In genomic region chrX:67545772-67546495, GRCh38 we compare ENCODE assay signal across 9 cellular contexts. TPM values are rescaled to one million over a fixed set of nuclear protein-coding genes. Genes with fewer than 3 reads are reported as not detected.
DNase-seq lines count a peak whose midpoint lies in the region; ATAC-seq and TF ChIP-seq lines count a peak whose summit lies in the region.
"Had no signal": no experiment of that assay in that cellular context is flagged by ENCODE, and none has a peak within 500 bp of the region (broad histone marks: within the 10 kb centered on the region; RNA-seq: fewer than 3 reads in every experiment).

No MANE protein-coding gene starts in this region.

- H3K27me3 ChIP-seq in H7 (ENCODE audit: control insufficient read depth, insufficient read depth, low read length): peaks cover 1% of the 10 kb centered on the region; the same call in 1 of the 2 replicates
- H3K27me3 ChIP-seq in hepatocyte: peaks cover 11% of the 10 kb centered on the region

- no peaks in the 10 kb centered on the region for H3K4me1 ChIP-seq in hepatocyte (ENCODE audit: insufficient read depth)

- DNase-seq in H7: peak; percentile 45
- DNase-seq in activated CD4-positive, alpha-beta memory T cell treated with anti-CD3 and anti-CD28 coated beads for 36 hours: peak; percentile 8
- DNase-seq in hepatocyte (ENCODE audit: low spot score): peak; percentile 34
- DNase-seq in skeletal muscle cell (ENCODE audit: low read depth): no peak
- no peak for DNase-seq in KG1 (lab: John Stamatoyannopoulos, UW)
- DNase-seq in HPDE6-E6E7 (ENCODE audit: extremely low spot score): no peak
- no peak for DNase-seq in NCI-H1105 treated with DMSO at 0.1 percent for 48 hours (lab: John Stamatoyannopoulos, UW)
- DNase-seq in activated naive CD4-positive, alpha-beta T cell treated with anti-CD3 and anti-CD28 coated beads, Interleukin-2, amount 50 U/mL, for 72 hours (ENCODE audit: low spot score in 2 of 2): no peak

- POLR2A ChIA-PET in activated CD4-positive, alpha-beta memory T cell treated with anti-CD3 and anti-CD28 coated beads for 36 hours (lab: Charles Lee): no interaction called here

- no peaks in the 10 kb centered on the region for H4K20me1 ChIP-seq in hepatocyte (ENCODE audit: insufficient read depth, poor library complexity, severe bottlenecking)

- no peaks in the 10 kb centered on the region for H3K79me2 ChIP-seq in hepatocyte

- H3K27me3 Mint-ChIP-seq in activated CD4-positive, alpha-beta memory T cell treated with anti-CD3 and anti-CD28 coated beads for 36 hours: peaks cover 21% of the 10 kb centered on the region

- no peak overlapping the region for H3K27ac Mint-ChIP-seq in activated CD4-positive, alpha-beta memory T cell treated with anti-CD3 and anti-CD28 coated beads for 36 hours
- H3K27ac Mint-ChIP-seq in activated naive CD4-positive, alpha-beta T cell treated with anti-CD3 and anti-CD28 coated beads, Interleukin-2, amount 50 U/mL, for 72 hours: no peak overlapping the region

- H3K4me3 ChIP-seq in H7 (ENCODE audit: insufficient read depth, low read depth, low read length) (peak overlapping the region; percentile 67), hepatocyte (peak overlapping the region; percentile 36), skeletal muscle cell (ENCODE audit: low read depth, low read length) (peak overlapping the region; percentile 59)

- H3K9me3 ChIP-seq in hepatocyte (ENCODE audit: low read depth): no peaks in the 10 kb centered on the region
- H3K9me3 ChIP-seq: neutrophil had no signal

- no peak overlapping the region for H2AFZ ChIP-seq in hepatocyte

- ATAC-seq in activated naive CD4-positive, alpha-beta T cell treated with anti-CD3 and anti-CD28 coated beads, Interleukin-2, amount 50 U/mL, for 72 hours: no peak

- peaks cover 5% of the 10 kb centered on the region for H3K4me1 Mint-ChIP-seq in activated CD4-positive, alpha-beta memory T cell treated with anti-CD3 and anti-CD28 coated beads for 36 hours (ENCODE audit: low read depth)

- H3K9me3 Mint-ChIP-seq in activated CD4-positive, alpha-beta memory T cell treated with anti-CD3 and anti-CD28 coated beads for 36 hours: no peaks in the 10 kb centered on the region
- H3K9me3 Mint-ChIP-seq in activated naive CD4-positive, alpha-beta T cell treated with anti-CD3 and anti-CD28 coated beads, Interleukin-2, amount 50 U/mL, for 72 hours: peaks cover 0 to 3% of the 10 kb centered on the region in 2 donors

- H3K4me2 ChIP-seq in hepatocyte: peak overlapping the region; percentile 82

- H3K36me3 ChIP-seq in H7 (replicated peaks; ENCODE audit: control insufficient read depth, insufficient read depth, low read length) (no peaks in the 10 kb centered on the region), hepatocyte (replicated peaks; ENCODE audit: insufficient read depth, low read depth) (no peaks in the 10 kb centered on the region)
- H3K36me3 ChIP-seq: neutrophil had no signal

- 46% methylated on average over 45 of the region's 46 CpGs for WGBS in hepatocyte (ENCODE audit: low lambda C conversion rate, missing lambda C conversion rate)

- H3K9me2 ChIP-seq in hepatocyte (replicated peaks; ENCODE audit: insufficient read depth): no peaks in the 10 kb centered on the region

- intact Hi-C loops in activated CD4-positive, alpha-beta memory T cell treated with anti-CD3 and anti-CD28 coated beads for 36 hours (cut with micrococcal nuclease): no loop called here

- H3K4me3 Mint-ChIP-seq in activated CD4-positive, alpha-beta memory T cell treated with anti-CD3 and anti-CD28 coated beads for 36 hours: peak overlapping the region; percentile 8

- H3K36me3 Mint-ChIP-seq in activated CD4-positive, alpha-beta memory T cell treated with anti-CD3 and anti-CD28 coated beads for 36 hours: no peaks in the 10 kb centered on the region
- no peaks in the 10 kb centered on the region for H3K36me3 Mint-ChIP-seq in activated naive CD4-positive, alpha-beta T cell treated with anti-CD3 and anti-CD28 coated beads, Interleukin-2, amount 50 U/mL, for 72 hours

- no peak for TF ChIP-seq CTCF in hepatocyte (IDR thresholded peaks at IDR 0.05; ENCODE audit: poor library complexity)

- H3K27ac ChIP-seq in hepatocyte: no peak overlapping the region
- H3K27ac ChIP-seq: neutrophil had no signal

- CTCF ChIA-PET in activated CD4-positive, alpha-beta memory T cell treated with anti-CD3 and anti-CD28 coated beads for 36 hours (lab: Charles Lee): no interaction called here

RNA-seq across cellular contexts. Expression of gene AR, which starts 2.1 kb away (rescaled TPM):
- 8.3 and 10.3 TPM in 2 replicates for total RNA-seq in H7 (2014; rRNA removed; shearing (Covaris generic))
- total RNA-seq in activated CD4-positive, alpha-beta memory T cell treated with anti-CD3 and anti-CD28 coated beads for 36 hours: under 1 TPM; 0.21 to 0.22 TPM
- 4.5 and 5.4 TPM in 2 replicates for total RNA-seq in hepatocyte
- polyA plus RNA-seq in hepatocyte: 0.99 and 1.3 TPM in 2 replicates
- not detected for total RNA-seq in activated naive CD4-positive, alpha-beta T cell treated with anti-CD3 and anti-CD28 coated beads, Interleukin-2, amount 50 U/mL, for 72 hours

Comparison
In these comparisons a context has a peak if more than half of its experiments do, and no peak if none do; other contexts are left out.
1. DNase-seq: peak in H7 (single experiment), activated CD4-positive, alpha-beta memory T cell treated with anti-CD3 and anti-CD28 coated beads for 36 hours (single experiment) and hepatocyte (single experiment); none in skeletal muscle cell (single experiment), KG1 (single experiment), HPDE6-E6E7 (single experiment), NCI-H1105 treated with DMSO at 0.1 percent for 48 hours (single experiment) and activated naive CD4-positive, alpha-beta T cell treated with anti-CD3 and anti-CD28 coated beads, Interleukin-2, amount 50 U/mL, for 72 hours (0 of 2).
2. Peak in every context shown above with its lines, with median percentiles within 50 percentile points of each other: H3K4me3 ChIP-seq.